ENCODE assay signal across 1 cellular context in the genomic region with DNA sequence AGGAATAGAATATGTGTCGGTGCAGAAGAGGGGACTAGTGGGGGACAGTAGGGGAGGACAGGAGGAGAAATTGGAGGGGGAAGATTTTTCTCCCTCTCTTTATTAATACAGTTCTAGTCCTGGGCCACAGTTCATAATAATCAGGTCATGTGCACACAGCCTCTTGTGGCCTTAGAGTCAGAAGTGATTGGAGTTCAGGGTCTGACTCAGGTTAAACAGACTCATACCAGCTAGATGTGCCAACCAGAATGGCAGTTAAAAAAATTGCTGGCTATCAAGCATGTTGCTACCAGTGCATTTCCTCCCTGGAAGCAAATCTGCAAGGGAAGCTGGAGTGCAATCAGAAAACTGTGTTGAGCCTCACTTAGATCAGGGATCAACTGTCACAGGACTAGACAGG.
TF ChIP-seq lines count a peak whose summit lies in the region.

No MANE protein-coding gene starts in this region.

TF ChIP-seq in H1, 55 proteins besides CTCF, POLR2A, EP300 and RAD21:
- TF ChIP-seq RNF2 (IDR thresholded peaks at IDR 0.05; ENCODE audit: borderline replicate concordance, low read depth, low read length, missing control alignments, poor library complexity, severe bottlenecking), result no peak
- no peak for TF ChIP-seq SIX5 (IDR thresholded peaks at IDR 0.05; ENCODE audit: low read depth, low read length)
- no peak for TF ChIP-seq SP4 (IDR thresholded peaks at IDR 0.05; ENCODE audit: low read length)
- no peak for TF ChIP-seq POU5F1 (IDR thresholded peaks at IDR 0.05; ENCODE audit: low read depth, low read length)
- TF ChIP-seq JUN (IDR thresholded peaks at IDR 0.05; ENCODE audit: low read depth, low read length), result no peak
- no peak for TF ChIP-seq HDAC2 (IDR thresholded peaks at IDR 0.05; ENCODE audit: borderline replicate concordance in 1 of 2, low read depth in 2 of 2, low read length in 2 of 2)
- no peak for TF ChIP-seq PHF8 (conservative IDR thresholded peaks at IDR 0.05; ENCODE audit: low read depth, low read length)
- no peak for TF ChIP-seq RXRA (IDR thresholded peaks at IDR 0.05; ENCODE audit: insufficient read depth, low read depth, low read length)
- no peak for TF ChIP-seq SP2 (IDR thresholded peaks at IDR 0.05; ENCODE audit: low read length)
- no peak for TF ChIP-seq EZH2 (IDR thresholded peaks at IDR 0.05; ENCODE audit: low read depth, low read length, severe bottlenecking)
- no peak for TF ChIP-seq BRCA1 (IDR thresholded peaks at IDR 0.05; ENCODE audit: low read depth, low read length)
- no peak for TF ChIP-seq BACH1 (IDR thresholded peaks at IDR 0.05; ENCODE audit: low read length)
- no peak for TF ChIP-seq POLR2AphosphoS5 (IDR thresholded peaks at IDR 0.05; ENCODE audit: low read depth, low read length)
- no peak for TF ChIP-seq NRF1 (IDR thresholded peaks at IDR 0.05; ENCODE audit: low read depth, low read length)
